In genomic region chr20:34990231-34990630, GRCh38 we compare ENCODE assay signal across 27 cellular contexts. TPM values are rescaled to one million over a fixed set of nuclear protein-coding genes. Genes with fewer than 3 reads are reported as not detected.
"Had no signal": no experiment of that assay in that cellular context is flagged by ENCODE, and none has a peak within 500 bp of the region (broad histone marks: within the 10 kb centered on the region; RNA-seq: fewer than 3 reads in every experiment).

No MANE protein-coding gene starts in this region.

- H3K9ac ChIP-seq: parathyroid adenoma had no signal

- H3K4me1 Mint-ChIP-seq: immature natural killer cell; stimulated activated effector memory CD8-positive, alpha-beta T cell treated with anti-CD3 and anti-CD28 coated beads, Interleukin-12 subunit alpha, Interleukin-12 subunit beta, amount 100 ng/mL, for 72 hours had no signal

- ATAC-seq: foreskin keratinocyte; left colon; natural killer cell; sciatic nerve; stimulated activated effector memory CD8-positive, alpha-beta T cell treated with anti-CD3 and anti-CD28 coated beads, Interleukin-12 subunit alpha, Interleukin-12 subunit beta, amount 100 ng/mL, for 72 hours had no signal

- H3K9me3 ChIP-seq: esophagus muscularis mucosa, stomach, thyroid gland had no signal

- H3K79me2 ChIP-seq: parathyroid adenoma had no signal

- H3K4me3 ChIP-seq: dorsolateral prefrontal cortex, esophagus muscularis mucosa, lung, stomach, thyroid gland had no signal

- H3K27me3 ChIP-seq: dorsolateral prefrontal cortex, thyroid gland had no signal

- H3K4me3 Mint-ChIP-seq: endodermal cell; immature natural killer cell; memory B cell; natural killer cell; stimulated activated effector memory CD8-positive, alpha-beta T cell treated with anti-CD3 and anti-CD28 coated beads, Interleukin-12 subunit alpha, Interleukin-12 subunit beta, amount 100 ng/mL, for 72 hours had no signal

- H3K4me1 ChIP-seq: foreskin keratinocyte, parathyroid adenoma, thyroid gland had no signal

- H2AFZ ChIP-seq: parathyroid adenoma had no signal

- H3K9me3 Mint-ChIP-seq: endodermal cell; immature natural killer cell; memory B cell; natural killer cell; neural crest cell; stimulated activated effector memory CD8-positive, alpha-beta T cell treated with anti-CD3 and anti-CD28 coated beads, Interleukin-12 subunit alpha, Interleukin-12 subunit beta, amount 100 ng/mL, for 72 hours had no signal

- FAIRE-seq: colon, endothelial cell of umbilical vein, keratinocyte had no signal

- DNase-seq: central memory CD4-positive, alpha-beta T cell; dorsolateral prefrontal cortex; effector CD4-positive, alpha-beta T cell; endodermal cell; foreskin keratinocyte; glutamatergic neuron; hypothalamus; immature natural killer cell; left colon; natural killer cell; stimulated activated CD4-positive, alpha-beta T cell treated with anti-CD3 and anti-CD28 coated beads, Interleukin-2, amount 100 ng/mL, for 24 hours; stimulated activated CD4-positive, alpha-beta T cell treated with anti-CD3 and anti-CD28 coated beads, Interleukin-4, amount 100 ng/mL, for 24 hours; stimulated activated naive CD4-positive, alpha-beta T cell treated with Interleukin-2 at 50 U/mL for 16 hours; stomach; thyroid gland; trophoblast cell had no signal

- H3K27ac ChIP-seq: esophagus muscularis mucosa, foreskin keratinocyte, parathyroid adenoma, stomach, thyroid gland had no signal

- H3K36me3 Mint-ChIP-seq: natural killer cell; stimulated activated effector memory CD8-positive, alpha-beta T cell treated with anti-CD3 and anti-CD28 coated beads, Interleukin-12 subunit alpha, Interleukin-12 subunit beta, amount 100 ng/mL, for 72 hours had no signal

- H3K27ac Mint-ChIP-seq: endodermal cell, immature natural killer cell, memory B cell, natural killer cell had no signal

RNA-seq across cellular contexts. Expression of gene MYH7B, which starts 34.6 kb away (rescaled TPM):
- total RNA-seq: endothelial cell of umbilical vein, epithelial cell of proximal tubule had no signal
- polyA plus RNA-seq: immature natural killer cell had no signal
